ENCODE assay signal across 6 cellular contexts in genomic region chr11:18078909-18079308, GRCh38. TPM values are rescaled to one million over a fixed set of nuclear protein-coding genes. Genes with fewer than 3 reads are reported as not detected.
"Had no signal": no experiment of that assay in that cellular context is flagged by ENCODE, and none has a peak within 500 bp of the region (broad histone marks: within the 10 kb centered on the region; RNA-seq: fewer than 3 reads in every experiment).

No MANE protein-coding gene starts in this region.

- H3K4me3 Mint-ChIP-seq: H9 had no signal

- H3K4me1 Mint-ChIP-seq: H9 had no signal

- DNase-seq: GM23248, H9, HCEC 1CT, IMR-90 had no signal

- H3K9me3 Mint-ChIP-seq: H9 had no signal

- H3K27ac Mint-ChIP-seq: H9 had no signal

RNA-seq across cellular contexts. Expression of gene TPH1, which starts 32.8 kb away (rescaled TPM):
- total RNA-seq: GM23248 had no signal

RNA-seq across cellular contexts. Expression of gene MRGPRX3, which starts 53.5 kb away (rescaled TPM):
- total RNA-seq: GM23248, H1, H9, HT-29, IMR-90 had no signal
